8 cellular contexts compared by ENCODE assay signal in genomic region chr15:71114887-71115566, GRCh38. TPM values are rescaled to one million over a fixed set of nuclear protein-coding genes. Genes with fewer than 3 reads are reported as not detected.
DNase-seq lines count a peak whose midpoint lies in the region; ATAC-seq and TF ChIP-seq lines count a peak whose summit lies in the region.

TSS of gene THSD4 (plus strand) at chr15:71115471.

- TF ChIP-seq CTCF in HEK293 (tag by site-specific recombination; IDR thresholded peaks at IDR 0.05) (peak; percentile 98), activated B cell treated with CpG ODN at 0.5 μM for 24 hours (IDR thresholded peaks at IDR 0.05) (no peak), chondrocyte (IDR thresholded peaks at IDR 0.05) (peak; percentile 99)

- ATAC-seq in activated B cell treated with CpG ODN at 0.5 μM for 24 hours (ENCODE audit: low read depth) (peak; percentile 50), HG03520 (IDR thresholded peaks at IDR 0.05; ENCODE audit: unreplicated experiment) (no peak)

- H3K4me3 ChIP-seq in HEK293 (ENCODE audit: low read depth, low read length): peak within 1 kb of the TSS; percentile 60

- peaks cover 2% of the 10 kb centered on the region; the same call in 1 of the 2 replicates for H3K4me1 ChIP-seq in HEK293 (ENCODE audit: control insufficient read depth, insufficient read depth, low read length)

- POLR2A ChIA-PET in HEK293 (lab: Yijun Ruan, JAX) (interaction anchor here (1.0 kb wide), 1 partner anchor 330 kb away, joined by 5 read pairs; no protein-coding TSS in a partner anchor), activated B cell treated with CpG ODN at 0.5 μM for 24 hours (lab: Charles Lee) (no interaction called here)

- H3K27me3 Mint-ChIP-seq in activated B cell treated with CpG ODN at 0.5 μM for 24 hours (peaks cover 42% of the 10 kb centered on the region), chondrocyte (ENCODE audit: low read depth) (no peaks in the 10 kb centered on the region)

- DNase-seq in ELF-1 (ENCODE audit: low read depth, low spot score): peak; percentile 90
- DNase-seq in NCI-H128 (lab: John Stamatoyannopoulos, UW; ENCODE audit: unreplicated experiment): peak; percentile 6
- peak; percentile 20 for DNase-seq in activated B cell treated with CpG ODN at 0.5 μM for 24 hours
- no peak for DNase-seq in chondrocyte (ENCODE audit: low spot score)
- peak; percentile 84 for DNase-seq in kidney tubule cell (ENCODE audit: low spot score)
- peak; percentile 23 for DNase-seq in stimulated activated CD4-positive, alpha-beta T cell treated with anti-CD3 and anti-CD28 coated beads, Interleukin-2, amount 100 ng/mL, for 4 hours (ENCODE audit: low read depth)

- no peaks in the 10 kb centered on the region for H3K36me3 ChIP-seq in HEK293 (ENCODE audit: control insufficient read depth in 2 of 2, insufficient read depth in 1 of 2, low read length in 2 of 2)

- H3K9me3 ChIP-seq in HEK293 (ENCODE audit: control insufficient read depth, insufficient read depth, low read depth, low read length): no peaks in the 10 kb centered on the region

- H3K27ac ChIP-seq in HEK293 (ENCODE audit: extremely low read depth, low read depth, low read length): peak within 1 kb of the TSS; percentile 89

- H3K27ac Mint-ChIP-seq in activated B cell treated with CpG ODN at 0.5 μM for 24 hours: no peak within 1 kb of the TSS
- no peak within 1 kb of the TSS for H3K27ac Mint-ChIP-seq in chondrocyte (ENCODE audit: unreplicated experiment)

- intact Hi-C loops in activated B cell treated with CpG ODN at 0.5 μM for 24 hours (cut with micrococcal nuclease): no loop called here

- no peaks in the 10 kb centered on the region for H3K9me3 Mint-ChIP-seq in activated B cell treated with CpG ODN at 0.5 μM for 24 hours
- no peaks in the 10 kb centered on the region for H3K9me3 Mint-ChIP-seq in chondrocyte (ENCODE audit: low read depth)

- H3K36me3 Mint-ChIP-seq in activated B cell treated with CpG ODN at 0.5 μM for 24 hours (ENCODE audit: low read depth) (no peaks in the 10 kb centered on the region), chondrocyte (ENCODE audit: low read depth) (no peaks in the 10 kb centered on the region)

- CTCF ChIA-PET in HEK293 (lab: Yijun Ruan, JAX): interaction anchor here (0.6 to 2.1 kb wide), 27 partner anchors 9 to 923 kb away, joined by 3 to 9 read pairs (median 4); no protein-coding TSS in a partner anchor
- CTCF ChIA-PET in activated B cell treated with CpG ODN at 0.5 μM for 24 hours (lab: Charles Lee): no interaction called here

- H3K4me1 Mint-ChIP-seq in activated B cell treated with CpG ODN at 0.5 μM for 24 hours (peaks cover 9% of the 10 kb centered on the region), chondrocyte (ENCODE audit: low read depth) (peaks cover 18% of the 10 kb centered on the region)

- H3K4me3 Mint-ChIP-seq in activated B cell treated with CpG ODN at 0.5 μM for 24 hours (peak within 1 kb of the TSS; percentile 58), chondrocyte (ENCODE audit: unreplicated experiment) (peak within 1 kb of the TSS; percentile 70)

TF ChIP-seq in HEK293, 187 proteins besides CTCF, POLR2A, EP300 and RAD21 (continues in another document):
- peak; percentile 99 for TF ChIP-seq BCL11A (tag by site-specific recombination; IDR thresholded peaks at IDR 0.05; ENCODE audit: low read depth)
- TF ChIP-seq PRDM4 (tag by site-specific recombination; IDR thresholded peaks at IDR 0.05): no peak
- TF ChIP-seq INSM2 (tag by site-specific recombination; IDR thresholded peaks at IDR 0.05): peak; percentile 76
- TF ChIP-seq ZFHX2 (tag by site-specific recombination; conservative IDR thresholded peaks at IDR 0.05): peak; percentile 79
- no peak for TF ChIP-seq ZNF621 (tag by site-specific recombination; IDR thresholded peaks at IDR 0.05)
- no peak for TF ChIP-seq ZNF292 (tag by site-specific recombination; IDR thresholded peaks at IDR 0.05; ENCODE audit: borderline replicate concordance, low read depth)
- TF ChIP-seq ZNF707 (tag by site-specific recombination; IDR thresholded peaks at IDR 0.05): no peak
- no peak for TF ChIP-seq ZNF148 (tag by site-specific recombination; IDR thresholded peaks at IDR 0.05; ENCODE audit: borderline replicate concordance)
- no peak for TF ChIP-seq ZNF354C (tag by site-specific recombination; IDR thresholded peaks at IDR 0.05; ENCODE audit: borderline replicate concordance, low read depth)
- TF ChIP-seq ZNF423 (tag by site-specific recombination; IDR thresholded peaks at IDR 0.05): peak; percentile 79; the same call in 1 of the 2 replicates
- 0 out of 2 replicates have a peak, but pooled peaks have one; percentile 32 for TF ChIP-seq ZNF221 (tag by site-specific recombination; IDR thresholded peaks at IDR 0.05; ENCODE audit: borderline replicate concordance)
- TF ChIP-seq ZNF510 (tag by site-specific recombination; IDR thresholded peaks at IDR 0.05; ENCODE audit: insufficient replicate concordance): no peak
- peak; percentile 47; the same call in 1 of the 2 replicates for TF ChIP-seq ZNF239 (tag by site-specific recombination; IDR thresholded peaks at IDR 0.05)
- no peak for TF ChIP-seq ZNF544 (tag by site-specific recombination; IDR thresholded peaks at IDR 0.05)
- peak; percentile 97 for TF ChIP-seq ZSCAN30 (tag by site-specific recombination; IDR thresholded peaks at IDR 0.05)
- TF ChIP-seq ZNF175 (tag by site-specific recombination; IDR thresholded peaks at IDR 0.05): no peak
- peak; percentile 86 for TF ChIP-seq ZBTB6 (tag by site-specific recombination; IDR thresholded peaks at IDR 0.05)
- TF ChIP-seq ZNF23 (tag by site-specific recombination; IDR thresholded peaks at IDR 0.05; ENCODE audit: borderline replicate concordance): no peak
- TF ChIP-seq ZNF549 (tag by site-specific recombination; IDR thresholded peaks at IDR 0.05): no peak
- TF ChIP-seq ZBTB1 (tag by site-specific recombination; IDR thresholded peaks at IDR 0.05): peak; percentile 38; the same call in 1 of the 2 replicates
- no peak for TF ChIP-seq ZNF747 (tag by site-specific recombination; IDR thresholded peaks at IDR 0.05)
- TF ChIP-seq ZBTB8A (tag by site-specific recombination; IDR thresholded peaks at IDR 0.05): peak; percentile 83

RNA-seq across cellular contexts. Expression of gene THSD4, which starts in this region (rescaled TPM):
- total RNA-seq in activated B cell treated with CpG ODN at 0.5 μM for 24 hours: not detected in 2 replicates
- 3.4 to 3.5 TPM (median 3.4 TPM) in 3 replicates for total RNA-seq in chondrocyte

Comparison
In these comparisons a context has a peak if more than half of its experiments do, and no peak if none do; other contexts are left out.
1. Peak in DNase-seq and ATAC-seq in activated B cell treated with CpG ODN at 0.5 μM for 24 hours; RNA of the gene not detected or under 1 TPM.